In the genomic region with DNA sequence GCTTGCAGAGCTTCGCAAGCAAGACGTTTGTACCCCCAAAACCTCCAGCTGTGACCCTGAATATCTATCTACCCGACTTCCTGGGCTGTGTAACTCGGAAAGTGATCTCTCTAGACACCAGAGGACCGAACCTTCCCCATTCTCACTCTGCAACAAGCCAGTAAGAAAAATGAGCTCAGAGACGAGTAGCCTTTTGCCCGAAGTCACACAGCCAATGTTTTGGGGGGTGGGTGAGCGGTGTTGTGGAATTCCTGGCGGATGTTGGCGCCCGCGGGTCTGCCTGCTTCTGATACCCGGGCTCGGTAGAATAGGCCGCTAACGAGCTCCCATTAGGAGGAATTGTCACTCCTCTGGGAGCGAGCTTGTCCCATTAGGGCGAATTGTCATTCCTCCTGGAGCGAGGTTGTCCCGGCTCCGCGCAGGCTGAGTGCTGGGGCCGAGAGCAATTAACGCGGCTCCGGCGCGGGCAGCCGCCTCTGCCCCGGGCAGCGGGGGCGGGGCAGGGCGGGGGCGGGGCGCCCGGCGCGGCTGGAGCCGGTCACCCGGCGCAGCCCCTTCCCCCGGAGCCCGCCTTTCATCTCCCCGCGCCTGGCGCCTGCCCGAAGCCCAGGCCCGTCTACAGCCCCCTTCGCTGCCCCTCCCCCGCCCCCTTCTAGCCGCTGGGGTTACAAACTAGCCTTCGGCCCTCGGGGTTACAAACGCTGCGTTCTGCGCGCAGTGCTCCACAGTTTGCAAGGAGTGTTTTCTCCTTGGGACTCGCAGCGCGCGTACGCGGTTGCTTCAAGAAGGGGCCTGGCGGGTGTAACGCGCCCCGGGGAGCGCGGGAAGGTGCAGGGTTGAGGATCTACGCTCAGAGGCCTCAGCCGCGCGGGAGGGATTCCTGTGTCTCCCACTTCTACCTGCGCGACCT, we compare ENCODE assay signal across 11 cellular contexts. TPM values are rescaled to one million over a fixed set of nuclear protein-coding genes. Genes with fewer than 3 reads are reported as not detected.
A peak's percentile ranks its signal among the peaks of the same experiment; 100 is the strongest.
DNase-seq lines count a peak whose midpoint lies in the region; ATAC-seq and TF ChIP-seq lines count a peak whose summit lies in the region.
"Had no signal": no experiment of that assay in that cellular context is flagged by ENCODE, and none has a peak within 500 bp of the region (broad histone marks: within the 10 kb centered on the region; RNA-seq: fewer than 3 reads in every experiment).

No MANE protein-coding gene starts in this region.

- peaks cover 39 to 67% of the 10 kb centered on the region in 2 donors for H3K27me3 Mint-ChIP-seq in natural killer cell treated with Interleukin-12 subunit alpha and Interleukin-12 subunit beta and Interleukin-15 and Interleukin-18, amount 100 ng/mL, for 72 hours

- H3K36me3 ChIP-seq in ectodermal cell (ENCODE audit: control insufficient read depth, insufficient read depth, low read length) (no peaks in the 10 kb centered on the region), neural cell (ENCODE audit: insufficient read depth, low read length) (no peaks in the 10 kb centered on the region)
- H3K36me3 ChIP-seq: vagina had no signal

- peaks cover 88% of the 10 kb centered on the region for H3K27me3 ChIP-seq in ectodermal cell (ENCODE audit: control insufficient read depth, insufficient read depth, low read length, poor library complexity, severe bottlenecking)
- H3K27me3 ChIP-seq in neural cell (ENCODE audit: insufficient read depth, low read depth, low read length): peaks cover 97% of the 10 kb centered on the region
- H3K27me3 ChIP-seq: vagina had no signal

- H4K20me1 ChIP-seq in neural cell (ENCODE audit: insufficient read depth): no peaks in the 10 kb centered on the region

- TF ChIP-seq RAD21 in neural cell (conservative IDR thresholded peaks at IDR 0.05): no peak

- H3K4me3 Mint-ChIP-seq in natural killer cell treated with Interleukin-12 subunit alpha and Interleukin-12 subunit beta and Interleukin-15 and Interleukin-18, amount 100 ng/mL, for 72 hours: no peak overlapping the region

- TF ChIP-seq CTCF in AG09309 (IDR thresholded peaks at IDR 0.05; ENCODE audit: control insufficient read depth, insufficient read depth, low read depth, low read length, missing control alignments) (no peak), LNCaP clone FGC (IDR thresholded peaks at IDR 0.05; ENCODE audit: control insufficient read depth, extremely low read depth, insufficient read depth) (no peak), neural cell (IDR thresholded peaks at IDR 0.05; ENCODE audit: poor library complexity, severe bottlenecking) (no peak)

- H3K4me1 ChIP-seq in ectodermal cell (ENCODE audit: control insufficient read depth, insufficient read depth, low read length): peaks cover 48% of the 10 kb centered on the region

- H3K4me3 ChIP-seq in AG09309 (ENCODE audit: control insufficient read depth, low read depth, low read length): peak overlapping the region; percentile 3; the same call in 1 of the 2 replicates
- peak overlapping the region; percentile 26 for H3K4me3 ChIP-seq in LNCaP clone FGC (ENCODE audit: low read depth, low read length)
- peak overlapping the region; percentile 39 for H3K4me3 ChIP-seq in ectodermal cell (ENCODE audit: insufficient read depth, low read depth, low read length)
- H3K4me3 ChIP-seq in neural cell (ENCODE audit: low read length): peak overlapping the region; percentile 49

- peaks cover 4% of the 10 kb centered on the region for H3K9me3 Mint-ChIP-seq in natural killer cell treated with Interleukin-12 subunit alpha and Interleukin-12 subunit beta and Interleukin-15 and Interleukin-18, amount 100 ng/mL, for 72 hours

- H3K36me3 Mint-ChIP-seq in natural killer cell treated with Interleukin-12 subunit alpha and Interleukin-12 subunit beta and Interleukin-15 and Interleukin-18, amount 100 ng/mL, for 72 hours: peaks cover 6% of the 10 kb centered on the region
- H3K36me3 Mint-ChIP-seq: CD8-positive, alpha-beta memory T cell had no signal

- H3K9me2 ChIP-seq in neural cell (ENCODE audit: insufficient read depth, low read length): no peaks in the 10 kb centered on the region

- H3K9ac ChIP-seq in neural cell (ENCODE audit: low read length): no peak overlapping the region

- H3K9me3 ChIP-seq in ectodermal cell (ENCODE audit: control insufficient read depth, low read length) (no peaks in the 10 kb centered on the region), neural cell (ENCODE audit: low read length) (no peaks in the 10 kb centered on the region)
- H3K9me3 ChIP-seq: vagina had no signal

- H3K4me2 ChIP-seq in neural cell (ENCODE audit: low read length): no peak overlapping the region

- no peak overlapping the region for H3K27ac Mint-ChIP-seq in natural killer cell treated with Interleukin-12 subunit alpha and Interleukin-12 subunit beta and Interleukin-15 and Interleukin-18, amount 100 ng/mL, for 72 hours

- H3K27ac ChIP-seq in ectodermal cell (ENCODE audit: insufficient read depth, low read depth, low read length, poor library complexity, severe bottlenecking) (peak overlapping the region; percentile 58), neural cell (ENCODE audit: low read length) (no peak overlapping the region)
- H3K27ac ChIP-seq: vagina had no signal

- ATAC-seq in GM21619 (IDR thresholded peaks at IDR 0.05; ENCODE audit: unreplicated experiment): no peak
- ATAC-seq in GM19455 (IDR thresholded peaks at IDR 0.05; ENCODE audit: unreplicated experiment): no peak
- no peak for ATAC-seq in natural killer cell treated with Interleukin-12 subunit alpha and Interleukin-12 subunit beta and Interleukin-15 and Interleukin-18, amount 100 ng/mL, for 72 hours

- no peaks in the 10 kb centered on the region for H3F3A ChIP-seq in neural cell (ENCODE audit: insufficient read depth, low read length, poor library complexity, severe bottlenecking)

- H3K4me1 Mint-ChIP-seq in natural killer cell treated with Interleukin-12 subunit alpha and Interleukin-12 subunit beta and Interleukin-15 and Interleukin-18, amount 100 ng/mL, for 72 hours (ENCODE audit: low read depth in 2 of 2): peaks cover 4 to 5% of the 10 kb centered on the region in 2 donors

- 1% methylated on average over 75 of the region's 75 CpGs for WGBS in ectodermal cell, 2 experiments

- no peak for TF ChIP-seq EP300 in neural cell (conservative IDR thresholded peaks at IDR 0.05; ENCODE audit: poor library complexity, severe bottlenecking)

- DNase-seq in AG09309 (ENCODE audit: low read depth) (no peak), LNCaP clone FGC (ENCODE audit: low read depth) (no peak), CD1c-positive myeloid dendritic cell (ENCODE audit: extremely low spot score) (no peak)
- DNase-seq in natural killer cell treated with Interleukin-12 subunit alpha and Interleukin-12 subunit beta and Interleukin-15 and Interleukin-18, amount 100 ng/mL, for 72 hours (ENCODE audit: low spot score): no peak
- DNase-seq: CD8-positive, alpha-beta memory T cell; hippocampal formation had no signal

- no peaks in the 10 kb centered on the region for H3K79me2 ChIP-seq in neural cell (replicated peaks; ENCODE audit: insufficient read depth, low read length)

- no peak overlapping the region for H2AFZ ChIP-seq in neural cell (ENCODE audit: low read depth, low read length)

TF ChIP-seq in neural cell, 6 proteins besides CTCF, POLR2A, EP300 and RAD21:
- no peak for TF ChIP-seq POLR2AphosphoS5 (IDR thresholded peaks at IDR 0.05)
- no peak for TF ChIP-seq MXI1 (conservative IDR thresholded peaks at IDR 0.05; ENCODE audit: poor library complexity, severe bottlenecking)
- no peak for TF ChIP-seq TAF1 (IDR thresholded peaks at IDR 0.05; ENCODE audit: low read depth)
- TF ChIP-seq EZH2 (IDR thresholded peaks at IDR 0.05; ENCODE audit: borderline replicate concordance, insufficient read depth, low read length, poor library complexity, severe bottlenecking): peak; percentile 66

RNA-seq across cellular contexts. Expression of gene MSX2, which starts 3.5 kb away (rescaled TPM):
- polyA plus RNA-seq in ectodermal cell (2013, experiment 1 of 4): 39.9 TPM
- polyA plus RNA-seq in ectodermal cell (2013, experiment 2 of 4): 31.5 TPM
- 40.6 TPM for polyA plus RNA-seq in ectodermal cell (2013, experiment 3 of 4)
- 46.6 TPM for polyA plus RNA-seq in ectodermal cell (2013, experiment 4 of 4)
- not detected in 2 replicates for polyA plus RNA-seq in neural cell
- not detected in 2 replicates for polyA minus RNA-seq in neural cell
- not detected for total RNA-seq in natural killer cell treated with Interleukin-12 subunit alpha and Interleukin-12 subunit beta and Interleukin-15 and Interleukin-18, amount 100 ng/mL, for 72 hours
- total RNA-seq: CD8-positive, alpha-beta memory T cell had no signal
- polyA plus RNA-seq: CD8-positive, alpha-beta memory T cell had no signal
